1 cellular context compared by ENCODE assay signal in the genomic region with DNA sequence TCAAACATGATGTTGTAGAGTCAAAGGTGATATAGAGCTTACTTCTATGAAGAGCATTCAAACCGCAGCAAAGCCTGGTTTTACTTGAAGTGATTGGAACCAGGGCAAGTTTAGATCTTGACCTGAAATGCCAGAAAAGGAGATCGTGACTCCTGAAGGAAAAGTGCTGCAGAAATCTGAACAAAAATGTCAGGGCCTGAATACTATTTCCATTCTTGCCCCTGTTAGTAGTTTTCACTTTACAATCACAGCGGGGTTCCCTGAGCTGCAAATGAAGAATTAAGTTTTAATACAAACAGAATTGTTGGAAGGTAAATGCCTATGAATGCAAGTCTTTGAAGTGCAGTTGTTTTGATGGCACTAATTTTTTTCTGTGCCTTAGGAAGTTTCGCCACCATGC.
TF ChIP-seq lines count a peak whose summit lies in the region.

No MANE protein-coding gene starts in this region.

TF ChIP-seq in IMR-90, 13 proteins besides CTCF, POLR2A, EP300 and RAD21 (continued from another document):
- TF ChIP-seq FOS (IDR thresholded peaks at IDR 0.05; ENCODE audit: low read depth, low read length): no peak
- no peak for TF ChIP-seq CHD1 (IDR thresholded peaks at IDR 0.05; ENCODE audit: low read depth, low read length)
- no peak for TF ChIP-seq RFX5 (IDR thresholded peaks at IDR 0.05; ENCODE audit: low read depth, low read length)
- no peak for TF ChIP-seq MAZ (IDR thresholded peaks at IDR 0.05; ENCODE audit: borderline replicate concordance, low read depth, low read length)
- no peak for TF ChIP-seq BHLHE40 (IDR thresholded peaks at IDR 0.05; ENCODE audit: low read depth, low read length)
- no peak for TF ChIP-seq SMC3 (IDR thresholded peaks at IDR 0.05; ENCODE audit: low read depth, low read length)
- no peak for TF ChIP-seq NFE2L2 (IDR thresholded peaks at IDR 0.05; ENCODE audit: low read depth, low read length)
- TF ChIP-seq RCOR1 (IDR thresholded peaks at IDR 0.05; ENCODE audit: insufficient replicate concordance, low read length): no peak
- TF ChIP-seq, protein P1, sequence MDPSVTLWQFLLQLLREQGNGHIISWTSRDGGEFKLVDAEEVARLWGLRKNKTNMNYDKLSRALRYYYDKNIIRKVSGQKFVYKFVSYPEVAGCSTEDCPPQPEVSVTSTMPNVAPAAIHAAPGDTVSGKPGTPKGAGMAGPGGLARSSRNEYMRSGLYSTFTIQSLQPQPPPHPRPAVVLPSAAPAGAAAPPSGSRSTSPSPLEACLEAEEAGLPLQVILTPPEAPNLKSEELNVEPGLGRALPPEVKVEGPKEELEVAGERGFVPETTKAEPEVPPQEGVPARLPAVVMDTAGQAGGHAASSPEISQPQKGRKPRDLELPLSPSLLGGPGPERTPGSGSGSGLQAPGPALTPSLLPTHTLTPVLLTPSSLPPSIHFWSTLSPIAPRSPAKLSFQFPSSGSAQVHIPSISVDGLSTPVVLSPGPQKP (IDR thresholded peaks at IDR 0.05; ENCODE audit: borderline replicate concordance, low read depth, low read length): no peak
- TF ChIP-seq, protein P2, sequence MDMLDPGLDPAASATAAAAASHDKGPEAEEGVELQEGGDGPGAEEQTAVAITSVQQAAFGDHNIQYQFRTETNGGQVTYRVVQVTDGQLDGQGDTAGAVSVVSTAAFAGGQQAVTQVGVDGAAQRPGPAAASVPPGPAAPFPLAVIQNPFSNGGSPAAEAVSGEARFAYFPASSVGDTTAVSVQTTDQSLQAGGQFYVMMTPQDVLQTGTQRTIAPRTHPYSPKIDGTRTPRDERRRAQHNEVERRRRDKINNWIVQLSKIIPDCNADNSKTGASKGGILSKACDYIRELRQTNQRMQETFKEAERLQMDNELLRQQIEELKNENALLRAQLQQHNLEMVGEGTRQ (IDR thresholded peaks at IDR 0.05; ENCODE audit: low read depth, low read length): no peak
- no peak for TF ChIP-seq CEBPB (IDR thresholded peaks at IDR 0.05; ENCODE audit: low read depth, low read length)
- no peak for TF ChIP-seq MXI1 (IDR thresholded peaks at IDR 0.05; ENCODE audit: borderline replicate concordance, low read depth, low read length)
